20 cellular contexts compared by ENCODE assay signal in genomic region chr7:107128217-107128616, GRCh38. TPM values are rescaled to one million over a fixed set of nuclear protein-coding genes. Genes with fewer than 3 reads are reported as not detected.
DNase-seq lines count a peak whose midpoint lies in the region; ATAC-seq, FAIRE-seq and TF ChIP-seq lines count a peak whose summit lies in the region.
"Had no signal": no experiment of that assay in that cellular context is flagged by ENCODE, and none has a peak within 500 bp of the region (broad histone marks: within the 10 kb centered on the region; RNA-seq: fewer than 3 reads in every experiment).

No MANE protein-coding gene starts in this region.

- H3K4me2 ChIP-seq in HepG2 (ENCODE audit: low read depth, low read length): no peak overlapping the region
- H3K4me2 ChIP-seq: GM23338 had no signal

- H3K4me3 ChIP-seq in HepG2 (replicated peaks in 1 of 3; ENCODE audit: insufficient read depth in 1 of 3, low read depth in 2 of 3, low read length in 3 of 3) (no peak overlapping the region), right lobe of liver (no peak overlapping the region), Caco-2 (ENCODE audit: low read depth, low read length) (no peak overlapping the region)
- H3K4me3 ChIP-seq: GM23338 had no signal

- intact Hi-C loops in HepG2 (cut with micrococcal nuclease; ENCODE audit: unreplicated experiment) (no loop called here), right lobe of liver (cut with DNase I) (no loop called here), Caco-2 (cut with micrococcal nuclease; ENCODE audit: unreplicated experiment) (no loop called here)

- BruUV-seq in HepG2 (replicated peaks; lab: Mats Ljungman, UMichigan): no TSS peak
- no TSS peak for BruUV-seq in Caco-2 (replicated peaks; lab: Mats Ljungman, UMichigan)

- H3K27ac Mint-ChIP-seq in Caco-2 (ENCODE audit: unreplicated experiment) (no peak overlapping the region), immature natural killer cell (peak overlapping the region in 5 of 6 donors; percentile 20 to 87 (median 67))
- no peak overlapping the region for H3K27ac Mint-ChIP-seq in activated CD8-positive, alpha-beta T cell treated with anti-CD3 and anti-CD28 coated beads, Interleukin-2, amount 10 ng/mL, durations not matched to agents 7 days and 5 days
- H3K27ac Mint-ChIP-seq: GM23338 had no signal

- H3K27me3 ChIP-seq in HepG2 (ENCODE audit: control insufficient read depth in 1 of 2, insufficient read depth in 2 of 2, low read length in 2 of 2) (no peaks in the 10 kb centered on the region), right lobe of liver (no peaks in the 10 kb centered on the region), Caco-2 (replicated peaks; ENCODE audit: control insufficient read depth, insufficient read depth, low read length) (no peaks in the 10 kb centered on the region)
- H3K27me3 ChIP-seq: BE2C had no signal

- H3K4me1 ChIP-seq in HepG2 (ENCODE audit: insufficient read depth, low read length): no peaks in the 10 kb centered on the region
- no peaks in the 10 kb centered on the region for H3K4me1 ChIP-seq in right lobe of liver
- no peaks in the 10 kb centered on the region for H3K4me1 ChIP-seq in Caco-2
- H3K4me1 ChIP-seq: BE2C had no signal

- H3K27ac ChIP-seq in HepG2 (ENCODE audit: extremely low read length, insufficient read depth, low read length) (no peak overlapping the region), right lobe of liver (no peak overlapping the region)
- H3K27ac ChIP-seq: HL-60 had no signal

- ATAC-seq in HepG2 (peak; percentile 53; the same call in 2 of the 3 replicates), right lobe of liver (no peak)
- no peak for ATAC-seq in activated CD8-positive, alpha-beta T cell treated with anti-CD3 and anti-CD28 coated beads, Interleukin-2, amount 10 ng/mL, durations not matched to agents 7 days and 5 days
- ATAC-seq: GM23338 had no signal

- no peak for TF ChIP-seq RAD21 in HepG2 (CRISPR knock-in tag; IDR thresholded peaks at IDR 0.05)

- DNase-seq in HepG2 (ENCODE audit: low spot score) (no peak), right lobe of liver (no peak), Caco-2 (no peak), immature natural killer cell (no peak), medulla oblongata (ENCODE audit: extremely low spot score) (no peak)
- no peak for DNase-seq in stimulated activated CD4-positive, alpha-beta T cell treated with anti-CD3 and anti-CD28 coated beads, Interleukin-2, amount 100 ng/mL, for 24 hours
- no peak for DNase-seq in activated CD8-positive, alpha-beta T cell treated with anti-CD3 and anti-CD28 coated beads, Interleukin-2, amount 10 ng/mL, durations not matched to agents 7 days and 5 days
- DNase-seq: BE2C; C1 segment of cervical spinal cord; CD4-positive, CD25-positive, alpha-beta regulatory T cell; DMS153; DMS79; GDM1; HCEC 1CT; IMR-90 had no signal

- no peak for TF ChIP-seq POLR2A in HepG2 (IDR thresholded peaks at IDR 0.05; ENCODE audit: insufficient read depth in 1 of 2, low read depth in 2 of 2, low read length in 2 of 2)
- TF ChIP-seq POLR2A in right lobe of liver (IDR thresholded peaks at IDR 0.05): no peak

- no peak for FAIRE-seq in HepG2 (lab: Jason Lieb, UNC)
- FAIRE-seq: GM12892, GM18507, H54 had no signal

- H3K36me3 Mint-ChIP-seq in Caco-2 (ENCODE audit: insufficient read depth, unreplicated experiment) (no peaks in the 10 kb centered on the region), immature natural killer cell (no peaks in the 10 kb centered on the region)
- H3K36me3 Mint-ChIP-seq in activated CD8-positive, alpha-beta T cell treated with anti-CD3 and anti-CD28 coated beads, Interleukin-2, amount 10 ng/mL, durations not matched to agents 7 days and 5 days (ENCODE audit: low read depth): peaks cover 7% of the 10 kb centered on the region
- H3K36me3 Mint-ChIP-seq: CD4-positive, CD25-positive, alpha-beta regulatory T cell had no signal

- no peaks in the 10 kb centered on the region for H3K9me3 ChIP-seq in HepG2 (ENCODE audit: low read length)
- no peaks in the 10 kb centered on the region for H3K9me3 ChIP-seq in right lobe of liver
- H3K9me3 ChIP-seq in Caco-2: no peaks in the 10 kb centered on the region
- H3K9me3 ChIP-seq: BE2C had no signal

- no peak overlapping the region for H3K9ac ChIP-seq in HepG2 (ENCODE audit: insufficient read depth, low read depth, low read length)

- TF ChIP-seq CTCF in HepG2 (CRISPR knock-in tag; IDR thresholded peaks at IDR 0.05) (no peak), right lobe of liver (IDR thresholded peaks at IDR 0.05) (no peak), Caco-2 (IDR thresholded peaks at IDR 0.05; ENCODE audit: insufficient read depth in 1 of 2, low read depth in 1 of 2, low read length in 1 of 2, severe bottlenecking in 1 of 2, unreplicated experiment in 1 of 2) (peak; percentile 17 to 34)

- H2AFZ ChIP-seq in HepG2 (ENCODE audit: low read length): no peak overlapping the region
- H2AFZ ChIP-seq: GM23338 had no signal

- TF ChIP-seq EP300 in HepG2 (IDR thresholded peaks at IDR 0.05; ENCODE audit: low read depth in 2 of 2, low read length in 2 of 2): no peak
- TF ChIP-seq EP300 in HepG2 (CRISPR knock-in tag; IDR thresholded peaks at IDR 0.05; ENCODE audit: borderline replicate concordance): no peak

- CTCF ChIA-PET in HepG2 (lab: Yijun Ruan, JAX; ENCODE audit: low intra/inter-chr PET ratio, low total read pairs): no interaction called here
- CTCF ChIA-PET in Caco-2 (lab: Charles Lee): interaction anchor here (2.1 kb wide), 1 partner anchor 181 kb away, joined by 8 read pairs; no protein-coding TSS in a partner anchor
- CTCF ChIA-PET in activated CD8-positive, alpha-beta T cell treated with anti-CD3 and anti-CD28 coated beads, Interleukin-2, amount 10 ng/mL, durations not matched to agents 7 days and 5 days (lab: Charles Lee): no interaction called here

- H4K20me1 ChIP-seq in HepG2 (ENCODE audit: insufficient read depth, low read length): no peaks in the 10 kb centered on the region

- H3K4me3 Mint-ChIP-seq in Caco-2 (ENCODE audit: unreplicated experiment) (no peak overlapping the region), immature natural killer cell (no peak overlapping the region)
- no peak overlapping the region for H3K4me3 Mint-ChIP-seq in activated CD8-positive, alpha-beta T cell treated with anti-CD3 and anti-CD28 coated beads, Interleukin-2, amount 10 ng/mL, durations not matched to agents 7 days and 5 days
- H3K4me3 Mint-ChIP-seq: GM23338 had no signal

- in situ Hi-C loops in HepG2 (cut with HindIII; ENCODE audit: extremely low pct_ligation_motif_present, low pct_unique_long_range_greater_than_20kb): no loop called here

- H3K27me3 Mint-ChIP-seq in Caco-2 (ENCODE audit: insufficient read depth, unreplicated experiment) (peaks cover 19% of the 10 kb centered on the region), immature natural killer cell (ENCODE audit: low read depth in 3 of 3) (peaks cover 0 to 8% (median 4%) of the 10 kb centered on the region in 3 donors)
- no peaks in the 10 kb centered on the region for H3K27me3 Mint-ChIP-seq in activated CD8-positive, alpha-beta T cell treated with anti-CD3 and anti-CD28 coated beads, Interleukin-2, amount 10 ng/mL, durations not matched to agents 7 days and 5 days (ENCODE audit: low read depth)
- H3K27me3 Mint-ChIP-seq: CD4-positive, CD25-positive, alpha-beta regulatory T cell had no signal

- H3K9me3 Mint-ChIP-seq in Caco-2 (ENCODE audit: unreplicated experiment) (no peaks in the 10 kb centered on the region), immature natural killer cell (peaks cover 0 to 1% (median 0%) of the 10 kb centered on the region in 6 donors)
- H3K9me3 Mint-ChIP-seq in activated CD8-positive, alpha-beta T cell treated with anti-CD3 and anti-CD28 coated beads, Interleukin-2, amount 10 ng/mL, durations not matched to agents 7 days and 5 days (ENCODE audit: insufficient read depth): no peaks in the 10 kb centered on the region
- H3K9me3 Mint-ChIP-seq: CD4-positive, CD25-positive, alpha-beta regulatory T cell; GM23338 had no signal

- no peaks in the 10 kb centered on the region for H3K79me2 ChIP-seq in HepG2 (ENCODE audit: insufficient read depth, low read length)

- no peaks in the 10 kb centered on the region for H3K36me3 ChIP-seq in HepG2 (replicated peaks in 1 of 2; ENCODE audit: control insufficient read depth in 1 of 2, insufficient read depth in 2 of 2, low read length in 2 of 2)
- no peaks in the 10 kb centered on the region for H3K36me3 ChIP-seq in right lobe of liver
- no peaks in the 10 kb centered on the region for H3K36me3 ChIP-seq in Caco-2 (ENCODE audit: control insufficient read depth, insufficient read depth, low read length)
- H3K36me3 ChIP-seq: BE2C had no signal

- H3K4me1 Mint-ChIP-seq in Caco-2 (ENCODE audit: low read depth, unreplicated experiment) (no peaks in the 10 kb centered on the region), immature natural killer cell (peaks cover 17 to 24% of the 10 kb centered on the region in 2 donors)
- H3K4me1 Mint-ChIP-seq in activated CD8-positive, alpha-beta T cell treated with anti-CD3 and anti-CD28 coated beads, Interleukin-2, amount 10 ng/mL, durations not matched to agents 7 days and 5 days (ENCODE audit: low read depth): peaks cover 24% of the 10 kb centered on the region

- POLR2A ChIA-PET in HepG2 (lab: Yijun Ruan, JAX): no interaction called here
- POLR2A ChIA-PET in Caco-2 (lab: Charles Lee): no interaction called here
- POLR2A ChIA-PET in activated CD8-positive, alpha-beta T cell treated with anti-CD3 and anti-CD28 coated beads, Interleukin-2, amount 10 ng/mL, durations not matched to agents 7 days and 5 days (lab: Charles Lee): no interaction called here

- WGBS in HepG2 (ENCODE audit: low lambda C conversion rate): 21% methylated on average over 2 of the region's 2 CpGs
- WGBS in right lobe of liver (ENCODE audit: insufficient coverage, low coverage, low lambda C conversion rate, missing lambda C conversion rate): 87% methylated on average over 2 of the region's 2 CpGs

RNA-seq across cellular contexts. Expression of gene HBP1, which starts 40.6 kb away (rescaled TPM):
- total RNA-seq in HepG2 (2016; rRNA removed; fragmentation: Illumina TruSeq; extraction: Trizol): 22.9 and 29.8 TPM in 2 replicates
- total RNA-seq in HepG2 (2016; cell fraction: cytosol; rRNA removed; fragmentation: Illumina TruSeq; extraction: Trizol; ENCODE audit: low read depth): 4.4 and 5.2 TPM in 2 replicates
- 19.6 and 28.9 TPM in 2 replicates for total RNA-seq in HepG2 (2016; cell fraction: insoluble cytoplasmic fraction; rRNA removed; fragmentation: Illumina TruSeq; extraction: Trizol)
- 8.0 and 9.4 TPM in 2 replicates for total RNA-seq in HepG2 (2016; cell fraction: membrane; rRNA removed; fragmentation: Illumina TruSeq; extraction: Trizol)
- 16.5 and 18.0 TPM in 2 replicates for total RNA-seq in HepG2 (2016; cell fraction: nucleus; rRNA removed; fragmentation: Illumina TruSeq; extraction: Trizol)
- 37.8 and 44.1 TPM in 2 replicates for polyA plus RNA-seq in HepG2 (2011; rRNA removed)
- 24.4 and 33.9 TPM in 2 replicates for polyA plus RNA-seq in HepG2 (2011; cell fraction: cytosol; rRNA removed)
- 24.5 and 27.2 TPM in 2 replicates for polyA plus RNA-seq in HepG2 (2011; cell fraction: nucleus; rRNA removed)
- 40.5 and 54.8 TPM in 2 replicates for polyA plus RNA-seq in HepG2 (2012)
- polyA plus RNA-seq in HepG2 (2016; cell fraction: cytosol; fragmentation: Illumina TruSeq; extraction: Trizol; ENCODE audit: low read depth): 1.5 TPM in 2 replicates
- polyA plus RNA-seq in HepG2 (2016; cell fraction: insoluble cytoplasmic fraction; fragmentation: Illumina TruSeq; extraction: Trizol; ENCODE audit: low read depth): 21.0 and 21.2 TPM in 2 replicates
- polyA plus RNA-seq in HepG2 (2016; cell fraction: membrane; fragmentation: Illumina TruSeq; extraction: Trizol; ENCODE audit: low read depth): 3.2 and 3.9 TPM in 2 replicates
- 13.2 and 18.0 TPM in 2 replicates for polyA plus RNA-seq in HepG2 (2016; cell fraction: nucleus; fragmentation: Illumina TruSeq; extraction: Trizol; ENCODE audit: insufficient read depth, low read depth)
- 46.4 and 47.9 TPM in 2 replicates for polyA minus RNA-seq in HepG2 (2011; rRNA and poly(A)+ RNA removed; ENCODE audit: low replicate concordance)
- 25.5 and 31.9 TPM in 2 replicates for polyA minus RNA-seq in HepG2 (2011; cell fraction: cytosol; rRNA and poly(A)+ RNA removed)
- 109 and 115 TPM in 2 replicates for polyA minus RNA-seq in HepG2 (2011; cell fraction: nucleus; rRNA and poly(A)+ RNA removed)
- 10 to 100 TPM; 30.2 to 50.0 (median 36.9) TPM for total RNA-seq in right lobe of liver
- 24.2 and 25.5 TPM in 2 replicates for total RNA-seq in Caco-2 (2022)
- 100 to 1,000 TPM in 1 of 3 donors, 10 to 100 TPM in 2; 42.8 to 107 (median 51.9) TPM for polyA plus RNA-seq in immature natural killer cell
- 10 to 100 TPM; 17.2 to 17.3 TPM for total RNA-seq in activated CD8-positive, alpha-beta T cell treated with anti-CD3 and anti-CD28 coated beads, Interleukin-2, amount 10 ng/mL, durations not matched to agents 7 days and 5 days

Comparison
In these comparisons a context has a peak if more than half of its experiments do, and no peak if none do; other contexts are left out.
1. CTCF ChIP-seq: peak in Caco-2 (2 of 2); none in HepG2 (single experiment) and right lobe of liver (0 of 4).
2. H3K27ac Mint-ChIP-seq: peak in immature natural killer cell (5 of 6); none in Caco-2 (single experiment) and activated CD8-positive, alpha-beta T cell treated with anti-CD3 and anti-CD28 coated beads, Interleukin-2, amount 10 ng/mL, durations not matched to agents 7 days and 5 days (single experiment).